In the genomic region with DNA sequence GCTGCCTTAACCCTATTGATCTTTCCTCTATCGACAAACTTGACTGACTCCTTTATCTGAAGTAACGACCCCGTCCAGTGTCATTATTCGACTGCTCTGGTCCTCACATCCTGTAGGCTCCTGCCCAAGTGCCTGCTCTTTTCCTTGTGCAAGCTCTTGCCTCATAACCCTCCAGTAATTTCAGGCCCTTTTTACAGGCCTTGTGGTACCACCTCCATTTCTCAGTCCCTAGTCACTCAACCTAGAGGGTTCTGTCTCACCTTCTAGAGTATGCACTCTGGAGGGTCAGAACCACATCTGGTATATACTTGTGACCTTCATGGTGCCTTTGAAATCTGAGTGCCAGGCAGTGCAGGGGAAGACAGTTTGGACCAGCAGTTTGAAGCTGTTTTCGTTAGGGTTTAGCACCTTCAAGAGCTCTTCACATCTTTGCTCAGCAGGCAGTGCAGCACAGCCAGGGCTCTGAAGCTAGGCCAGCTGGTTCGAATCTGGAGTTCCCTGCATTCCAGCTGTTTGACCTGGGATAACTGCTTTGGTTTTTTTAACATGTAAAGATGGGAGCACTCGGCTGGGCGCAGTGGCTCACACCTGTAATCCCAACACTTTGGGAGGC, we compare ENCODE assay signal across 18 cellular contexts. TPM values are rescaled to one million over a fixed set of nuclear protein-coding genes. Genes with fewer than 3 reads are reported as not detected.
DNase-seq lines count a peak whose midpoint lies in the region; ATAC-seq and TF ChIP-seq lines count a peak whose summit lies in the region.
"Had no signal": no experiment of that assay in that cellular context is flagged by ENCODE, and none has a peak within 500 bp of the region (broad histone marks: within the 10 kb centered on the region; RNA-seq: fewer than 3 reads in every experiment).

No MANE protein-coding gene starts in this region.

- H3K36me3 Mint-ChIP-seq in activated naive CD4-positive, alpha-beta T cell treated with anti-CD3 and anti-CD28 coated beads, Interleukin-2, amount 50 U/mL, for 72 hours: peaks cover under 1 to 8% of the 10 kb centered on the region in 2 donors
- peaks cover 21% of the 10 kb centered on the region for H3K36me3 Mint-ChIP-seq in HFFc6 (ENCODE audit: low read depth)
- H3K36me3 Mint-ChIP-seq in stimulated activated effector memory CD8-positive, alpha-beta T cell treated with anti-CD3 and anti-CD28 coated beads, Interleukin-12 subunit alpha, Interleukin-12 subunit beta, amount 100 ng/mL, for 72 hours: peaks cover 99% of the 10 kb centered on the region

- H3K4me3 Mint-ChIP-seq in HFFc6: no peak overlapping the region
- H3K4me3 Mint-ChIP-seq in stimulated activated effector memory CD8-positive, alpha-beta T cell treated with anti-CD3 and anti-CD28 coated beads, Interleukin-12 subunit alpha, Interleukin-12 subunit beta, amount 100 ng/mL, for 72 hours: no peak overlapping the region
- H3K4me3 Mint-ChIP-seq: activated naive CD4-positive, alpha-beta T cell treated with anti-CD3 and anti-CD28 coated beads for 36 hours; brain; naive B cell; T-helper 2 cell treated with Interferon-gamma antibody and Interleukin-4, amounts not matched to agents 5 μg/mL and 100 μg/mL, for 36 hours had no signal

- no peak overlapping the region for H3K4me3 ChIP-seq in foreskin fibroblast (ENCODE audit: low read depth in 1 of 2, low read length in 2 of 2)
- H3K4me3 ChIP-seq: MG63, SJSA1 had no signal

- H3K9me3 Mint-ChIP-seq in activated naive CD4-positive, alpha-beta T cell treated with anti-CD3 and anti-CD28 coated beads, Interleukin-2, amount 50 U/mL, for 72 hours: no peaks in the 10 kb centered on the region
- H3K9me3 Mint-ChIP-seq in HFFc6: no peaks in the 10 kb centered on the region
- no peaks in the 10 kb centered on the region for H3K9me3 Mint-ChIP-seq in stimulated activated effector memory CD8-positive, alpha-beta T cell treated with anti-CD3 and anti-CD28 coated beads, Interleukin-12 subunit alpha, Interleukin-12 subunit beta, amount 100 ng/mL, for 72 hours
- H3K9me3 Mint-ChIP-seq: activated naive CD4-positive, alpha-beta T cell treated with anti-CD3 and anti-CD28 coated beads for 36 hours; brain; naive B cell; T-helper 2 cell treated with Interferon-gamma antibody and Interleukin-4, amounts not matched to agents 5 μg/mL and 100 μg/mL, for 36 hours had no signal

- H3K27ac Mint-ChIP-seq in activated naive CD4-positive, alpha-beta T cell treated with anti-CD3 and anti-CD28 coated beads, Interleukin-2, amount 50 U/mL, for 72 hours: peak overlapping the region; percentile 11 to 56
- H3K27ac Mint-ChIP-seq in HFFc6: peak overlapping the region; percentile 40; the same call in 1 of the 2 replicates
- H3K27ac Mint-ChIP-seq in stimulated activated effector memory CD8-positive, alpha-beta T cell treated with anti-CD3 and anti-CD28 coated beads, Interleukin-12 subunit alpha, Interleukin-12 subunit beta, amount 100 ng/mL, for 72 hours: peak overlapping the region; percentile 19
- H3K27ac Mint-ChIP-seq: T-helper 2 cell treated with Interferon-gamma antibody and Interleukin-4, amounts not matched to agents 5 μg/mL and 100 μg/mL, for 36 hours had no signal

- H3K27me3 Mint-ChIP-seq in HFFc6 (ENCODE audit: insufficient read depth): no peaks in the 10 kb centered on the region; the same call in 1 of the 2 replicates
- H3K27me3 Mint-ChIP-seq: brain, naive B cell had no signal

- no peak for TF ChIP-seq CTCF in HFFc6 (IDR thresholded peaks at IDR 0.05)
- TF ChIP-seq CTCF in foreskin fibroblast (IDR thresholded peaks at IDR 0.05; ENCODE audit: low read depth, low read length): no peak

- H3K4me1 Mint-ChIP-seq in HFFc6 (ENCODE audit: low read depth): peaks cover 17% of the 10 kb centered on the region
- peaks cover 32% of the 10 kb centered on the region for H3K4me1 Mint-ChIP-seq in stimulated activated effector memory CD8-positive, alpha-beta T cell treated with anti-CD3 and anti-CD28 coated beads, Interleukin-12 subunit alpha, Interleukin-12 subunit beta, amount 100 ng/mL, for 72 hours

- ATAC-seq in activated naive CD4-positive, alpha-beta T cell treated with anti-CD3 and anti-CD28 coated beads, Interleukin-2, amount 50 U/mL, for 72 hours: no peak
- ATAC-seq in stimulated activated effector memory CD8-positive, alpha-beta T cell treated with anti-CD3 and anti-CD28 coated beads, Interleukin-12 subunit alpha, Interleukin-12 subunit beta, amount 100 ng/mL, for 72 hours: no peak
- ATAC-seq in GM21526 (IDR thresholded peaks at IDR 0.05; ENCODE audit: low FRiP score, unreplicated experiment): no peak
- ATAC-seq: activated CD4-positive, CD25-positive, alpha-beta regulatory T cell treated with anti-CD3 and anti-CD28 coated beads, Interleukin-2, amount 50 U/mL, for 24 hours had no signal

- DNase-seq in activated naive CD4-positive, alpha-beta T cell treated with anti-CD3 and anti-CD28 coated beads, Interleukin-2, amount 50 U/mL, for 72 hours (ENCODE audit: low spot score in 2 of 2): no peak
- no peak for DNase-seq in activated naive CD4-positive, alpha-beta T cell (lab: John Stamatoyannopoulos, UW)
- no peak for DNase-seq in HFFc6
- DNase-seq in foreskin fibroblast: peak; percentile 55 to 65
- no peak for DNase-seq in stimulated activated effector memory CD8-positive, alpha-beta T cell treated with anti-CD3 and anti-CD28 coated beads, Interleukin-12 subunit alpha, Interleukin-12 subunit beta, amount 100 ng/mL, for 72 hours (ENCODE audit: low spot score in 2 of 2)
- no peak for DNase-seq in activated gamma-delta T cell treated with Interleukin-2 at 50 U/mL for 16 hours
- no peak for DNase-seq in NCI-H82 (lab: John Stamatoyannopoulos, UW)
- DNase-seq: activated CD8-positive, alpha-beta memory T cell treated with anti-CD3 and anti-CD28 coated beads, Interleukin-2, amount 50 U/mL, for 48 hours; activated naive CD4-positive, alpha-beta T cell treated with anti-CD3 and anti-CD28 coated beads for 36 hours; erythroblast; HCEC 1CT; MG63; naive B cell had no signal

RNA-seq across cellular contexts. Expression of a gene that starts 11.2 kb away (rescaled TPM):
- 100 to 1,000 TPM; 115 to 138 TPM for total RNA-seq in activated naive CD4-positive, alpha-beta T cell treated with anti-CD3 and anti-CD28 coated beads, Interleukin-2, amount 50 U/mL, for 72 hours
- total RNA-seq in HFFc6 (2021; fragmentation: NEBNext Ultra II Directional; extraction: Animal tissue kit (Norgen Biotek cat#: 25700)): 100 to 1,000 TPM in 5 of 6 experiments, 10 to 100 TPM in 1; 98.9 to 108 (median 104) TPM

RNA-seq across cellular contexts. Expression of a gene that starts 12.1 kb away (rescaled TPM):
- total RNA-seq in activated naive CD4-positive, alpha-beta T cell treated with anti-CD3 and anti-CD28 coated beads, Interleukin-2, amount 50 U/mL, for 72 hours: 100 to 1,000 TPM; 106 to 137 TPM
- 10 to 100 TPM; 82.4 to 99.5 (median 89.0) TPM for total RNA-seq in HFFc6 (2021; fragmentation: NEBNext Ultra II Directional; extraction: Animal tissue kit (Norgen Biotek cat#: 25700))

RNA-seq across cellular contexts. Expression of a gene that starts 25.9 kb away (rescaled TPM):
- total RNA-seq in activated naive CD4-positive, alpha-beta T cell treated with anti-CD3 and anti-CD28 coated beads, Interleukin-2, amount 50 U/mL, for 72 hours: 1 to 10 TPM in 1 of 2 donors, under 1 TPM in 1; 0.91 to 1.1 TPM
- total RNA-seq in HFFc6 (2021; fragmentation: NEBNext Ultra II Directional; extraction: Animal tissue kit (Norgen Biotek cat#: 25700)): 1 to 10 TPM in 3 of 6 experiments, under 1 TPM in 3; 0.87 to 1.6 (median 1.0) TPM

RNA-seq across cellular contexts. Expression of a gene that starts 36.0 kb away (rescaled TPM):
- 10 to 100 TPM; 31.3 to 48.4 TPM for total RNA-seq in activated naive CD4-positive, alpha-beta T cell treated with anti-CD3 and anti-CD28 coated beads, Interleukin-2, amount 50 U/mL, for 72 hours
- 1 to 10 TPM in 5 of 6 experiments, under 1 TPM in 1; 0.89 to 2.8 (median 1.4) TPM for total RNA-seq in HFFc6 (2021; fragmentation: NEBNext Ultra II Directional; extraction: Animal tissue kit (Norgen Biotek cat#: 25700))

Comparison
In these comparisons a context has a peak if more than half of its experiments do, and no peak if none do; other contexts are left out.
1. DNase-seq: peak in foreskin fibroblast (2 of 2); none in activated naive CD4-positive, alpha-beta T cell treated with anti-CD3 and anti-CD28 coated beads, Interleukin-2, amount 50 U/mL, for 72 hours (0 of 2), activated naive CD4-positive, alpha-beta T cell (0 of 4), HFFc6 (single experiment), stimulated activated effector memory CD8-positive, alpha-beta T cell treated with anti-CD3 and anti-CD28 coated beads, Interleukin-12 subunit alpha, Interleukin-12 subunit beta, amount 100 ng/mL, for 72 hours (0 of 2), activated gamma-delta T cell treated with Interleukin-2 at 50 U/mL for 16 hours (single experiment) and NCI-H82 (single experiment).
2. Peak in every context shown above with its lines, with median percentiles within 50 percentile points of each other: H3K27ac Mint-ChIP-seq.